8 cellular contexts compared by ENCODE assay signal in genomic region chr5:149452665-149453617, GRCh38.
DNase-seq lines count a peak whose midpoint lies in the region; ATAC-seq and TF ChIP-seq lines count a peak whose summit lies in the region.

No MANE protein-coding gene starts in this region.

- H3K36me3 ChIP-seq in esophagus muscularis mucosa: no peaks in the 10 kb centered on the region
- no peaks in the 10 kb centered on the region for H3K36me3 ChIP-seq in muscle layer of colon (ENCODE audit: insufficient read depth, low read length)

- H3K9me3 ChIP-seq in esophagus muscularis mucosa (no peaks in the 10 kb centered on the region), muscle layer of colon (ENCODE audit: low read length) (no peaks in the 10 kb centered on the region)

- TF ChIP-seq CTCF in esophagus muscularis mucosa (IDR thresholded peaks at IDR 0.05): peak in 2 of 3 experiments; percentile 7 to 20

- no peak for ATAC-seq in HG03135 (IDR thresholded peaks at IDR 0.05; ENCODE audit: unreplicated experiment)

- intact Hi-C loops in esophagus muscularis mucosa (cut with DNase I): loop anchor here (5.0 kb wide), 1 partner anchor 34 kb away; no protein-coding TSS in a partner anchor

- DNase-seq in DMS 273 (lab: John Stamatoyannopoulos, UW; ENCODE audit: unreplicated experiment) (peak; percentile 30), DMS 273 treated with DMSO at 0.1 percent for 48 hours (lab: John Stamatoyannopoulos, UW) (no peak), esophagus muscularis mucosa (ENCODE audit: extremely low spot score) (no peak), Kasumi-1 (lab: John Stamatoyannopoulos, UW) (no peak), NCI-H510A treated with DMSO at 0.1 percent for 48 hours (lab: John Stamatoyannopoulos, UW) (no peak)
- DNase-seq in activated CD4-positive, alpha-beta T cell treated with anti-CD3 and anti-CD28 coated beads, Interleukin-2, amount 50 U/mL, for 48 hours: no peak

- H3K4me1 ChIP-seq in esophagus muscularis mucosa: peaks cover 83 to 96% (median 87%) of the 10 kb centered on the region in 4 donors
- peaks cover 75% of the 10 kb centered on the region for H3K4me1 ChIP-seq in muscle layer of colon (ENCODE audit: insufficient read depth, low read length)

- WGBS in esophagus muscularis mucosa: 61% methylated on average over 16 of the region's 16 CpGs

- peak overlapping the region; percentile 88 to 90 (median 88) for H3K27ac ChIP-seq in esophagus muscularis mucosa (replicated peaks in 1 of 4)
- H3K27ac ChIP-seq in muscle layer of colon (ENCODE audit: low read depth, low read length): peak overlapping the region; percentile 77

- H3K9ac ChIP-seq in muscle layer of colon (ENCODE audit: low read length): peak overlapping the region; percentile 63

- TF ChIP-seq POLR2A in esophagus muscularis mucosa (IDR thresholded peaks at IDR 0.05; ENCODE audit: low read depth): no peak

- no peak for TF ChIP-seq EP300 in esophagus muscularis mucosa (IDR thresholded peaks at IDR 0.05)

- H3K27me3 ChIP-seq in esophagus muscularis mucosa (no peaks in the 10 kb centered on the region), muscle layer of colon (ENCODE audit: control insufficient read depth in 1 of 2, insufficient read depth in 2 of 2, low read length in 2 of 2) (no peaks in the 10 kb centered on the region)

- no peak overlapping the region for H3K4me3 ChIP-seq in esophagus muscularis mucosa
- H3K4me3 ChIP-seq in muscle layer of colon (ENCODE audit: low read depth in 1 of 2, low read length in 2 of 2): no peak overlapping the region
